In the genomic region with DNA sequence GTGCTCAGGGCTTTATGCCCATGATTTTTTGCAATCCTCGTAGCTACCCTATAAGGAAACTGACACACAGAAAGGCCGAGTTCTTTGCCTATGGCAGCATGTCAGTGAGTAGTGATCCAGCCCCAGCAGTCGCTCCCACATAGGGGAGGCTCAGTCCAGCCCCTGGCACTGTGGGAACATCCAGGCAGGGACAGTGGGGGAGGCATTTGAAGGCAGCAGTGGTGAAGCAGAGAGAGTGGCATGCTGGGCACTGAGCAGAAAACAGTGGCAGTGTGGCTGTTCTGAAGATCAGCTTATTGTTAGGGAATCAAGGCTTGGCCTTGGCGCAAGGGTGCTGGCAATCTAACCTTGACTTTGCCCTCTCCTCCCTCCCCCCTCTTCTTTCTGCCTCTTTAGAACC, we compare ENCODE assay signal across 30 cellular contexts.
DNase-seq lines count a peak whose midpoint lies in the region; ATAC-seq and TF ChIP-seq lines count a peak whose summit lies in the region.
"Had no signal": no experiment of that assay in that cellular context is flagged by ENCODE, and none has a peak within 500 bp of the region (broad histone marks: within the 10 kb centered on the region; RNA-seq: fewer than 3 reads in every experiment).

No MANE protein-coding gene starts in this region.

- H3K4me3 Mint-ChIP-seq in activated CD8-positive, alpha-beta T cell treated with anti-CD3 and anti-CD28 coated beads for 36 hours, result no peak overlapping the region
- no peak overlapping the region for H3K4me3 Mint-ChIP-seq in activated CD8-positive, alpha-beta T cell treated with anti-CD3 and anti-CD28 coated beads, Interleukin-2, amount 10 ng/mL, durations not matched to agents 7 days and 5 days
- H3K4me3 Mint-ChIP-seq in chondrocyte (ENCODE audit: unreplicated experiment), result no peak overlapping the region
- no peak overlapping the region for H3K4me3 Mint-ChIP-seq in nephron progenitor cell
- H3K4me3 Mint-ChIP-seq: B cell; mesothelial cell of epicardium; naive thymus-derived CD8-positive, alpha-beta T cell had no signal

- H3K9me3 Mint-ChIP-seq in activated CD8-positive, alpha-beta T cell treated with anti-CD3 and anti-CD28 coated beads for 36 hours, result no peaks in the 10 kb centered on the region
- H3K9me3 Mint-ChIP-seq in activated CD8-positive, alpha-beta T cell treated with anti-CD3 and anti-CD28 coated beads, Interleukin-2, amount 10 ng/mL, durations not matched to agents 7 days and 5 days (ENCODE audit: insufficient read depth), result no peaks in the 10 kb centered on the region
- H3K9me3 Mint-ChIP-seq in chondrocyte (ENCODE audit: low read depth) (no peaks in the 10 kb centered on the region), nephron progenitor cell (peaks cover 4% of the 10 kb centered on the region)
- H3K9me3 Mint-ChIP-seq: mesothelial cell of epicardium; naive thymus-derived CD8-positive, alpha-beta T cell had no signal

- no peak for TF ChIP-seq CTCF in activated CD8-positive, alpha-beta T cell treated with anti-CD3 and anti-CD28 coated beads for 36 hours (IDR thresholded peaks at IDR 0.05)
- TF ChIP-seq CTCF in chondrocyte (IDR thresholded peaks at IDR 0.05) (no peak), nephron progenitor cell (IDR thresholded peaks at IDR 0.05) (no peak), testis (IDR thresholded peaks at IDR 0.05) (no peak)

- TF ChIP-seq POLR2A in testis (IDR thresholded peaks at IDR 0.05), result no peak

- 72 to 79% methylated on average over 4 of the region's 4 CpGs for WGBS in testis, 2 donors

- no peaks in the 10 kb centered on the region for H3K9me3 ChIP-seq in testis
- no peaks in the 10 kb centered on the region for H3K9me3 ChIP-seq in MG63
- H3K9me3 ChIP-seq: heart right ventricle, stomach, uterus had no signal

- H3K27me3 ChIP-seq in testis (no peaks in the 10 kb centered on the region), MG63 (no peaks in the 10 kb centered on the region)
- H3K27me3 ChIP-seq: cardiac muscle cell, heart right ventricle, stomach, uterus had no signal

- no peaks in the 10 kb centered on the region for H3K27me3 Mint-ChIP-seq in activated CD8-positive, alpha-beta T cell treated with anti-CD3 and anti-CD28 coated beads for 36 hours
- H3K27me3 Mint-ChIP-seq in activated CD8-positive, alpha-beta T cell treated with anti-CD3 and anti-CD28 coated beads, Interleukin-2, amount 10 ng/mL, durations not matched to agents 7 days and 5 days (ENCODE audit: low read depth), result no peaks in the 10 kb centered on the region
- H3K27me3 Mint-ChIP-seq in chondrocyte (ENCODE audit: low read depth) (no peaks in the 10 kb centered on the region), nephron progenitor cell (ENCODE audit: low read depth, poor library complexity) (peaks cover 11% of the 10 kb centered on the region)
- H3K27me3 Mint-ChIP-seq: B cell; naive thymus-derived CD8-positive, alpha-beta T cell had no signal

- H3K4me1 ChIP-seq in testis, result peaks cover 17% of the 10 kb centered on the region
- H3K4me1 ChIP-seq: uterus had no signal

- H3K4me3 ChIP-seq in testis, result no peak overlapping the region
- no peak overlapping the region for H3K4me3 ChIP-seq in MG63
- H3K4me3 ChIP-seq: cardiac muscle cell, heart right ventricle, K562, stomach, uterus had no signal

- H3K36me3 ChIP-seq in testis (ENCODE audit: low read depth, missing control alignments), result peaks cover 4% of the 10 kb centered on the region
- H3K36me3 ChIP-seq in MG63, result peaks cover 67% of the 10 kb centered on the region
- H3K36me3 ChIP-seq: cardiac muscle cell, uterus had no signal

- CTCF ChIA-PET in activated CD8-positive, alpha-beta T cell treated with anti-CD3 and anti-CD28 coated beads for 36 hours (lab: Charles Lee), result no interaction called here
- CTCF ChIA-PET in activated CD8-positive, alpha-beta T cell treated with anti-CD3 and anti-CD28 coated beads, Interleukin-2, amount 10 ng/mL, durations not matched to agents 7 days and 5 days (lab: Charles Lee), result interaction anchor here (1.8 kb wide), 1 partner anchor 83 kb away, joined by 4 read pairs; no protein-coding TSS in a partner anchor

- H3K36me3 Mint-ChIP-seq in activated CD8-positive, alpha-beta T cell treated with anti-CD3 and anti-CD28 coated beads for 36 hours (ENCODE audit: low read depth), result peaks cover 31% of the 10 kb centered on the region
- peaks cover 15% of the 10 kb centered on the region for H3K36me3 Mint-ChIP-seq in activated CD8-positive, alpha-beta T cell treated with anti-CD3 and anti-CD28 coated beads, Interleukin-2, amount 10 ng/mL, durations not matched to agents 7 days and 5 days (ENCODE audit: low read depth)
- peaks cover 43% of the 10 kb centered on the region for H3K36me3 Mint-ChIP-seq in chondrocyte (ENCODE audit: low read depth)
- peaks cover 53% of the 10 kb centered on the region for H3K36me3 Mint-ChIP-seq in nephron progenitor cell (ENCODE audit: low read depth)

- no peak overlapping the region for H3K27ac ChIP-seq in testis
- H3K27ac ChIP-seq: cardiac muscle cell, heart right ventricle, stomach, uterus had no signal

- no peak for DNase-seq in activated CD8-positive, alpha-beta T cell treated with anti-CD3 and anti-CD28 coated beads for 36 hours
- no peak for DNase-seq in activated CD8-positive, alpha-beta T cell treated with anti-CD3 and anti-CD28 coated beads, Interleukin-2, amount 10 ng/mL, durations not matched to agents 7 days and 5 days
- no peak for DNase-seq in chondrocyte (ENCODE audit: low spot score)
- no peak for DNase-seq in nephron progenitor cell
- DNase-seq in testis, result peak; percentile 88
- no peak for DNase-seq in MG63
- DNase-seq in middle frontal gyrus (ENCODE audit: extremely low spot score, low spot score), result no peak
- DNase-seq: activated naive CD4-positive, alpha-beta T cell; activated T-cell treated with anti-CD3 and anti-CD28 coated beads, Interleukin-2, amount 50 U/mL, for 1 hour; DMS53; erythroblast; foreskin fibroblast; GDM1; NCI-H1436 treated with DMSO at 0.1 percent for 48 hours; NCI-H2107; NCI-H510A; NK-92 treated with Interleukin-12 subunit alpha and Interleukin-12 subunit beta, amount 100 ng/mL, for 24 hours; SHP77 treated with DMSO at 0.1 percent for 48 hours; stomach; T-helper 9 cell; uterus had no signal

- peak overlapping the region; percentile 47 for H3K27ac Mint-ChIP-seq in activated CD8-positive, alpha-beta T cell treated with anti-CD3 and anti-CD28 coated beads for 36 hours
- H3K27ac Mint-ChIP-seq in activated CD8-positive, alpha-beta T cell treated with anti-CD3 and anti-CD28 coated beads, Interleukin-2, amount 10 ng/mL, durations not matched to agents 7 days and 5 days, result no peak overlapping the region
- H3K27ac Mint-ChIP-seq in chondrocyte (ENCODE audit: unreplicated experiment), result peak overlapping the region; percentile 79
- H3K27ac Mint-ChIP-seq in nephron progenitor cell, result peak overlapping the region; percentile 88
- H3K27ac Mint-ChIP-seq: B cell, mesothelial cell of epicardium had no signal

- intact Hi-C loops in activated CD8-positive, alpha-beta T cell treated with anti-CD3 and anti-CD28 coated beads for 36 hours (cut with micrococcal nuclease), result no loop called here
- intact Hi-C loops in testis (cut with DNase I; ENCODE audit: low total_unique reads), result no loop called here

- H3K4me1 Mint-ChIP-seq in activated CD8-positive, alpha-beta T cell treated with anti-CD3 and anti-CD28 coated beads for 36 hours (ENCODE audit: low read depth), result peaks cover 21% of the 10 kb centered on the region
- H3K4me1 Mint-ChIP-seq in activated CD8-positive, alpha-beta T cell treated with anti-CD3 and anti-CD28 coated beads, Interleukin-2, amount 10 ng/mL, durations not matched to agents 7 days and 5 days (ENCODE audit: low read depth), result peaks cover 5% of the 10 kb centered on the region
- peaks cover 36% of the 10 kb centered on the region for H3K4me1 Mint-ChIP-seq in chondrocyte (ENCODE audit: low read depth)
- H3K4me1 Mint-ChIP-seq in nephron progenitor cell, result peaks cover 52% of the 10 kb centered on the region

- ATAC-seq in activated CD8-positive, alpha-beta T cell treated with anti-CD3 and anti-CD28 coated beads for 36 hours, result no peak
- no peak for ATAC-seq in activated CD8-positive, alpha-beta T cell treated with anti-CD3 and anti-CD28 coated beads, Interleukin-2, amount 10 ng/mL, durations not matched to agents 7 days and 5 days
- no peak for ATAC-seq in HG02870 (IDR thresholded peaks at IDR 0.05; ENCODE audit: unreplicated experiment)
- ATAC-seq: heart right ventricle; K562; left lobe of liver; naive thymus-derived CD8-positive, alpha-beta T cell; Panc1 had no signal

- POLR2A ChIA-PET in activated CD8-positive, alpha-beta T cell treated with anti-CD3 and anti-CD28 coated beads for 36 hours (lab: Charles Lee), result interaction anchor here (1.7 kb wide), 1 partner anchor 9 kb away, joined by 4 read pairs; no protein-coding TSS in a partner anchor
- POLR2A ChIA-PET in activated CD8-positive, alpha-beta T cell treated with anti-CD3 and anti-CD28 coated beads, Interleukin-2, amount 10 ng/mL, durations not matched to agents 7 days and 5 days (lab: Charles Lee), result no interaction called here
